ENCODE assay signal across 8 cellular contexts in the genomic region with DNA sequence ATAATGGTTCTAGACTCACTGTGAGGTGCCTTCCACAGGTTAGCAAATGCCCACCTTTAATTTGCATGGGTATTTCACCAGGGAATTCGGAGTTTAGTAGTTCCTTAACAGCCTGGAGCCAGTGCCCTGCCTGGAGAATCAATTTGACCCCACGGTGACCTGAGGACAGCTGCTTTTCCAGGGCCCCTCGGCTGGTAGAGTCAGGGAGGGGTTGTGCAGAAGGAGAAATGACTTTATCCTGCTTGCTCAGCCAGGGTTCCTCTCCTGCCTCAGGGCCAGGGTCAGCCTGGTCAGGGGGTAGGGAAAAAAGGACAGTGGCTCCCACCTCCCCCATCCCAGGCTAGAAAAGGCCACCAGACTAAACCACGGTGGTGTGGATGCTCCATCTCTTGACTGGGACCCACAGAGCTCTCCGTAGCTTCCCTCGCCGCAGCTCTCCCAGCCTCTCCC. TPM values are rescaled to one million over a fixed set of nuclear protein-coding genes. Genes with fewer than 3 reads are reported as not detected.
DNase-seq lines count a peak whose midpoint lies in the region; ATAC-seq and TF ChIP-seq lines count a peak whose summit lies in the region.

No MANE protein-coding gene starts in this region.

- H3K4me3 ChIP-seq in astrocyte of the cerebellum (ENCODE audit: low read depth, low read length): peak overlapping the region; percentile 44
- H3K4me3 ChIP-seq in lung: peak overlapping the region; percentile 20
- peak overlapping the region in 1 of 2 donors; percentile 39 for H3K4me3 ChIP-seq in aorta (ENCODE audit: low read length in 2 of 2)

- H3K36me3 Mint-ChIP-seq in stimulated activated naive CD8-positive, alpha-beta T cell treated with anti-CD3 and anti-CD28 coated beads, Interleukin-15, Interleukin-2, amounts not matched to agents 100 ng/mL and 50 ng/mL, for 24 hours (ENCODE audit: low read depth): no peaks in the 10 kb centered on the region

- H3K27me3 Mint-ChIP-seq in stimulated activated naive CD8-positive, alpha-beta T cell treated with anti-CD3 and anti-CD28 coated beads, Interleukin-15, Interleukin-2, amounts not matched to agents 100 ng/mL and 50 ng/mL, for 24 hours: no peaks in the 10 kb centered on the region

- H3K27me3 ChIP-seq in lung (ENCODE audit: control insufficient read depth, insufficient read depth) (no peaks in the 10 kb centered on the region), aorta (ENCODE audit: control insufficient read depth in 1 of 2, insufficient read depth in 2 of 2, low read length in 1 of 2) (no peaks in the 10 kb centered on the region)

- H3K4me1 Mint-ChIP-seq in stimulated activated naive CD8-positive, alpha-beta T cell treated with anti-CD3 and anti-CD28 coated beads, Interleukin-15, Interleukin-2, amounts not matched to agents 100 ng/mL and 50 ng/mL, for 24 hours (ENCODE audit: low read depth): peaks cover 34% of the 10 kb centered on the region

- 18 to 25% methylated on average over 7 of the region's 7 CpGs for WGBS in lung, 2 donors
- WGBS in aorta, 2 donors: 23 to 24% methylated on average over 7 of the region's 7 CpGs

- ATAC-seq in stimulated activated naive CD8-positive, alpha-beta T cell treated with anti-CD3 and anti-CD28 coated beads, Interleukin-15, Interleukin-2, amounts not matched to agents 100 U/mL and 50 U/mL, for 24 hours: no peak
- ATAC-seq in lung (ENCODE audit: insufficient read depth, low FRiP score): no peak
- peak; percentile 8 for ATAC-seq in aorta (ENCODE audit: low FRiP score)
- no peak for ATAC-seq in HG03342 (IDR thresholded peaks at IDR 0.05; ENCODE audit: unreplicated experiment)
- ATAC-seq in GM21447 (IDR thresholded peaks at IDR 0.05; ENCODE audit: unreplicated experiment): no peak
- ATAC-seq in HG02885 (IDR thresholded peaks at IDR 0.05; ENCODE audit: poor library complexity, unreplicated experiment): no peak

- TF ChIP-seq CTCF in astrocyte of the cerebellum (IDR thresholded peaks at IDR 0.05; ENCODE audit: low read depth, low read length, missing control alignments) (no peak), lung (IDR thresholded peaks at IDR 0.05; ENCODE audit: control extremely low read depth, extremely low read depth) (no peak)

- no peaks in the 10 kb centered on the region for H3K9me3 Mint-ChIP-seq in stimulated activated naive CD8-positive, alpha-beta T cell treated with anti-CD3 and anti-CD28 coated beads, Interleukin-15, Interleukin-2, amounts not matched to agents 100 ng/mL and 50 ng/mL, for 24 hours

- intact Hi-C loops in aorta (cut with DNase I): loop anchor here (2.0 to 5.0 kb wide), 5 partner anchors 34 to 80 kb away; no protein-coding TSS in a partner anchor

- H3K36me3 ChIP-seq in lung (ENCODE audit: control insufficient read depth in 2 of 2, insufficient read depth in 2 of 2, low read length in 2 of 2) (peaks cover 0 to 7% of the 10 kb centered on the region in 2 donors), aorta (ENCODE audit: control insufficient read depth in 1 of 2, insufficient read depth in 2 of 2, low read length in 1 of 2) (no peaks in the 10 kb centered on the region)

- H3K4me1 ChIP-seq in lung (ENCODE audit: control insufficient read depth in 2 of 2, insufficient read depth in 2 of 2, low read length in 2 of 2): peaks cover 4 to 27% of the 10 kb centered on the region in 2 donors
- no peaks in the 10 kb centered on the region for H3K4me1 ChIP-seq in aorta (ENCODE audit: control insufficient read depth in 1 of 2, insufficient read depth in 2 of 2, low read length in 2 of 2)

- H3K27ac ChIP-seq in lung (ENCODE audit: low read depth in 1 of 2, low read length in 1 of 2) (peak overlapping the region; percentile 94), aorta (ENCODE audit: low read depth in 1 of 2, low read length in 2 of 2) (peak overlapping the region; percentile 44 to 79)

- DNase-seq in stimulated activated naive CD8-positive, alpha-beta T cell treated with anti-CD3 and anti-CD28 coated beads, Interleukin-15, Interleukin-2, amounts not matched to agents 100 U/mL and 50 U/mL, for 24 hours: no peak
- DNase-seq in astrocyte of the cerebellum (ENCODE audit: low read depth) (no peak), lung (ENCODE audit: low spot score) (no peak), aorta (no peak)

- H3K4me3 Mint-ChIP-seq in stimulated activated naive CD8-positive, alpha-beta T cell treated with anti-CD3 and anti-CD28 coated beads, Interleukin-15, Interleukin-2, amounts not matched to agents 100 ng/mL and 50 ng/mL, for 24 hours: peak overlapping the region; percentile 65

- in situ Hi-C loops in astrocyte of the cerebellum (cut with HindIII; ENCODE audit: low sequenced_read_pairs): no loop called here

- H3K27ac Mint-ChIP-seq in stimulated activated naive CD8-positive, alpha-beta T cell treated with anti-CD3 and anti-CD28 coated beads, Interleukin-15, Interleukin-2, amounts not matched to agents 100 ng/mL and 50 ng/mL, for 24 hours: no peak overlapping the region

- H3K9me3 ChIP-seq in lung (ENCODE audit: control insufficient read depth in 2 of 2, insufficient read depth in 1 of 2, low read length in 1 of 2) (no peaks in the 10 kb centered on the region), aorta (ENCODE audit: control insufficient read depth, low read length) (no peaks in the 10 kb centered on the region)

RNA-seq across cellular contexts. Expression of a gene that starts 12.0 kb away (rescaled TPM):
- total RNA-seq in lung (10 to 100 TPM; 17.9 to 31.8 TPM), aorta (10 to 100 TPM in 1 of 2 donors, 1 to 10 TPM in 1; 9.7 to 28.4 TPM)
- polyA plus RNA-seq in lung (10 to 100 TPM; 11.8 to 16.3 TPM), aorta (under 1 TPM; 0.20 to 0.38 TPM)

RNA-seq across cellular contexts. Expression of a gene that starts 12.2 kb away (rescaled TPM):
- total RNA-seq in lung: 10 to 100 TPM in 1 of 2 donors, under 1 TPM in 1; 0.17 to 11.6 TPM
- 10 to 100 TPM; 11.6 to 11.9 TPM for polyA plus RNA-seq in lung
- 1 to 10 TPM; 2.1 to 5.3 TPM for total RNA-seq in aorta
- polyA plus RNA-seq in aorta: 1 to 10 TPM; 1.2 to 4.5 TPM

RNA-seq across cellular contexts. Expression of a gene that starts 46.9 kb away (rescaled TPM):
- total RNA-seq in lung: 10 to 100 TPM; 19.0 to 31.5 TPM
- 10 to 100 TPM; 16.1 to 23.3 TPM for polyA plus RNA-seq in lung
- 10 to 100 TPM; 18.6 to 22.5 TPM for total RNA-seq in aorta
- polyA plus RNA-seq in aorta: 10 to 100 TPM in 1 of 2 donors, 1 to 10 TPM in 1; 5.5 to 10.3 TPM
